1 cellular context compared by ENCODE assay signal in the genomic region with DNA sequence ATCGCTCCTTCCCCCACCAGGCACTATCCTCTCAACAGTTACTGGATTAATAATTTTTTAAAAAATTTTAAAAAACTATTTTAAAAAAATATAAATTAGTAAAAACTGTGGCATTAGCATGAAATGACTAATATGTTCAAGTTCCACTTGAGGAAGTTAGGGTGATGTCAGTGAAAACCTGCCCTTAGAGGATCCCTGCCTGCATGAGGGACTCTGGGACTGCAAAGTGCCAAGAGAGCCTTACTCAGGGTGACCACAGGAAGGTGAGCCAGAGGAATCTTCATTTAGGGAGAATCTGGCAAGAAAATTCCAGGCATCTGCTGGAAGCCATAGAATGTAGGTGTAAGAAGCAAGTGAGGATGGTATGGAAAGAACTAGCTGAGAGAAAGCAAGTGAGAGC.
TF ChIP-seq lines count a peak whose summit lies in the region.

No MANE protein-coding gene starts in this region.

TF ChIP-seq in IMR-90, 13 proteins besides CTCF, POLR2A, EP300 and RAD21 (continued from another document):
- TF ChIP-seq, protein P1, sequence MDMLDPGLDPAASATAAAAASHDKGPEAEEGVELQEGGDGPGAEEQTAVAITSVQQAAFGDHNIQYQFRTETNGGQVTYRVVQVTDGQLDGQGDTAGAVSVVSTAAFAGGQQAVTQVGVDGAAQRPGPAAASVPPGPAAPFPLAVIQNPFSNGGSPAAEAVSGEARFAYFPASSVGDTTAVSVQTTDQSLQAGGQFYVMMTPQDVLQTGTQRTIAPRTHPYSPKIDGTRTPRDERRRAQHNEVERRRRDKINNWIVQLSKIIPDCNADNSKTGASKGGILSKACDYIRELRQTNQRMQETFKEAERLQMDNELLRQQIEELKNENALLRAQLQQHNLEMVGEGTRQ (IDR thresholded peaks at IDR 0.05; ENCODE audit: low read depth, low read length) = no peak
- TF ChIP-seq FOS (IDR thresholded peaks at IDR 0.05; ENCODE audit: low read depth, low read length) = no peak
- no peak for TF ChIP-seq MAFK (IDR thresholded peaks at IDR 0.05; ENCODE audit: low read depth, low read length)
